In genomic region chr9:35646583-35647265, GRCh38 we compare ENCODE assay signal across 1 cellular context.
TF ChIP-seq lines count a peak whose summit lies in the region.

No MANE protein-coding gene starts in this region.

TF ChIP-seq in HEK293, 187 proteins besides CTCF, POLR2A, EP300 and RAD21 (continued from another document and continues in another):
- no peak for TF ChIP-seq ZBTB49 (tag by site-specific recombination; IDR thresholded peaks at IDR 0.05; ENCODE audit: low read depth)
- TF ChIP-seq ZNF654 (tag by site-specific recombination; IDR thresholded peaks at IDR 0.05; ENCODE audit: low read depth), result peak; percentile 48
- TF ChIP-seq GLIS2 (tag by site-specific recombination; IDR thresholded peaks at IDR 0.05), result peak; percentile 92
- no peak for TF ChIP-seq ZNF426 (tag by site-specific recombination; IDR thresholded peaks at IDR 0.05)
- peak; percentile 94 for TF ChIP-seq ZNF2 (tag by site-specific recombination; IDR thresholded peaks at IDR 0.05)
- no peak for TF ChIP-seq ZNF133 (tag by site-specific recombination; IDR thresholded peaks at IDR 0.05)
- TF ChIP-seq ZNF354C (tag by site-specific recombination; IDR thresholded peaks at IDR 0.05; ENCODE audit: borderline replicate concordance, low read depth), result no peak
- TF ChIP-seq KLF8 (tag by site-specific recombination; IDR thresholded peaks at IDR 0.05), result no peak
- TF ChIP-seq ZBTB26 (tag by site-specific recombination; optimal IDR thresholded peaks at IDR 0.05), result peak; percentile 54
- TF ChIP-seq ZNF571 (tag by site-specific recombination; IDR thresholded peaks at IDR 0.05), result no peak
- 0 out of 2 replicates have a peak, but pooled peaks have one; percentile 11 for TF ChIP-seq ZBTB21 (tag by site-specific recombination; IDR thresholded peaks at IDR 0.05)
- TF ChIP-seq ZBTB7A (tag by site-specific recombination; IDR thresholded peaks at IDR 0.05; ENCODE audit: low read depth), result no peak; the same call in 1 of the 2 replicates
- TF ChIP-seq ZNF155 (tag by site-specific recombination; IDR thresholded peaks at IDR 0.05), result no peak
- TF ChIP-seq ZNF112 (tag by site-specific recombination; IDR thresholded peaks at IDR 0.05), result no peak
- no peak for TF ChIP-seq ZNF610 (tag by site-specific recombination; IDR thresholded peaks at IDR 0.05; ENCODE audit: borderline replicate concordance)
- no peak for TF ChIP-seq ZNF747 (tag by site-specific recombination; IDR thresholded peaks at IDR 0.05)
- TF ChIP-seq ZNF175 (tag by site-specific recombination; IDR thresholded peaks at IDR 0.05), result no peak
- TF ChIP-seq PRDM10 (tag by site-specific recombination; IDR thresholded peaks at IDR 0.05), result no peak
- TF ChIP-seq HOXD13 (CRISPR knock-in tag; IDR thresholded peaks at IDR 0.05; ENCODE audit: borderline replicate concordance), result no peak
- no peak for TF ChIP-seq ZNF416 (tag by site-specific recombination; IDR thresholded peaks at IDR 0.05)
- peak; percentile 83 for TF ChIP-seq EGR2 (tag by site-specific recombination; IDR thresholded peaks at IDR 0.05; ENCODE audit: low read depth)
- no peak for TF ChIP-seq KLF9 (tag by site-specific recombination; IDR thresholded peaks at IDR 0.05; ENCODE audit: low read depth)
- 0 out of 2 replicates have a peak, but pooled peaks have one; percentile 24 for TF ChIP-seq ZNF777 (tag by site-specific recombination; IDR thresholded peaks at IDR 0.05; ENCODE audit: borderline replicate concordance)
- TF ChIP-seq ZNF555 (tag by site-specific recombination; conservative IDR thresholded peaks at IDR 0.05), result no peak
- TF ChIP-seq ZNF473 (tag by site-specific recombination; IDR thresholded peaks at IDR 0.05), result no peak
- TF ChIP-seq AEBP2 (tag by site-specific recombination; IDR thresholded peaks at IDR 0.05; ENCODE audit: borderline replicate concordance), result no peak
- no peak for TF ChIP-seq ZNF37A (tag by site-specific recombination; IDR thresholded peaks at IDR 0.05)
- peak; percentile 71 for TF ChIP-seq SP2 (tag by site-specific recombination; IDR thresholded peaks at IDR 0.05)
- no peak for TF ChIP-seq ZNF707 (tag by site-specific recombination; IDR thresholded peaks at IDR 0.05)
- TF ChIP-seq ZNF404 (tag by site-specific recombination; IDR thresholded peaks at IDR 0.05), result no peak
- no peak for TF ChIP-seq ZSCAN23 (tag by site-specific recombination; IDR thresholded peaks at IDR 0.05)
- TF ChIP-seq ZBTB8A (tag by site-specific recombination; IDR thresholded peaks at IDR 0.05), result peak; percentile 38; the same call in 1 of the 2 replicates
- TF ChIP-seq ZBTB44 (tag by site-specific recombination; IDR thresholded peaks at IDR 0.05), result 0 out of 2 replicates have a peak, but pooled peaks have one; percentile 31
- peak; percentile 69; the same call in 1 of the 2 replicates for TF ChIP-seq ZNF501 (tag by site-specific recombination; IDR thresholded peaks at IDR 0.05)
- no peak for TF ChIP-seq HOXA7 (CRISPR knock-in tag; IDR thresholded peaks at IDR 0.05; ENCODE audit: borderline replicate concordance)
- TF ChIP-seq ZBTB1 (tag by site-specific recombination; IDR thresholded peaks at IDR 0.05), result no peak
- no peak for TF ChIP-seq ZNF362 (tag by site-specific recombination; IDR thresholded peaks at IDR 0.05)
- no peak for TF ChIP-seq ZNF146 (tag by site-specific recombination; IDR thresholded peaks at IDR 0.05)
- TF ChIP-seq ZNF138 (tag by site-specific recombination; IDR thresholded peaks at IDR 0.05; ENCODE audit: borderline replicate concordance), result no peak
- no peak for TF ChIP-seq ZNF791 (tag by site-specific recombination; IDR thresholded peaks at IDR 0.05)
- TF ChIP-seq ZNF580 (tag by site-specific recombination; IDR thresholded peaks at IDR 0.05), result no peak
- TF ChIP-seq MYNN (tag by site-specific recombination; IDR thresholded peaks at IDR 0.05; ENCODE audit: borderline replicate concordance), result no peak
- no peak for TF ChIP-seq ZNF623 (tag by site-specific recombination; IDR thresholded peaks at IDR 0.05)
- TF ChIP-seq ZNF169 (tag by site-specific recombination; IDR thresholded peaks at IDR 0.05), result no peak
- TF ChIP-seq GLI2 (tag by site-specific recombination; IDR thresholded peaks at IDR 0.05; ENCODE audit: borderline replicate concordance, low read depth), result no peak
- TF ChIP-seq ZNF280D (tag by site-specific recombination; IDR thresholded peaks at IDR 0.05), result no peak
- no peak for TF ChIP-seq ZNF140 (tag by site-specific recombination; IDR thresholded peaks at IDR 0.05)
- no peak for TF ChIP-seq ZNF26 (tag by site-specific recombination; IDR thresholded peaks at IDR 0.05)
- no peak for TF ChIP-seq ZNF558 (tag by site-specific recombination; IDR thresholded peaks at IDR 0.05)
- TF ChIP-seq ZNF626 (tag by site-specific recombination; IDR thresholded peaks at IDR 0.05), result no peak
- TF ChIP-seq ZNF76 (tag by site-specific recombination; IDR thresholded peaks at IDR 0.05; ENCODE audit: borderline replicate concordance, low read depth), result peak; percentile 87; the same call in 1 of the 2 replicates
- no peak for TF ChIP-seq ZNF792 (tag by site-specific recombination; IDR thresholded peaks at IDR 0.05)
